16 cellular contexts compared by ENCODE assay signal in the genomic region with DNA sequence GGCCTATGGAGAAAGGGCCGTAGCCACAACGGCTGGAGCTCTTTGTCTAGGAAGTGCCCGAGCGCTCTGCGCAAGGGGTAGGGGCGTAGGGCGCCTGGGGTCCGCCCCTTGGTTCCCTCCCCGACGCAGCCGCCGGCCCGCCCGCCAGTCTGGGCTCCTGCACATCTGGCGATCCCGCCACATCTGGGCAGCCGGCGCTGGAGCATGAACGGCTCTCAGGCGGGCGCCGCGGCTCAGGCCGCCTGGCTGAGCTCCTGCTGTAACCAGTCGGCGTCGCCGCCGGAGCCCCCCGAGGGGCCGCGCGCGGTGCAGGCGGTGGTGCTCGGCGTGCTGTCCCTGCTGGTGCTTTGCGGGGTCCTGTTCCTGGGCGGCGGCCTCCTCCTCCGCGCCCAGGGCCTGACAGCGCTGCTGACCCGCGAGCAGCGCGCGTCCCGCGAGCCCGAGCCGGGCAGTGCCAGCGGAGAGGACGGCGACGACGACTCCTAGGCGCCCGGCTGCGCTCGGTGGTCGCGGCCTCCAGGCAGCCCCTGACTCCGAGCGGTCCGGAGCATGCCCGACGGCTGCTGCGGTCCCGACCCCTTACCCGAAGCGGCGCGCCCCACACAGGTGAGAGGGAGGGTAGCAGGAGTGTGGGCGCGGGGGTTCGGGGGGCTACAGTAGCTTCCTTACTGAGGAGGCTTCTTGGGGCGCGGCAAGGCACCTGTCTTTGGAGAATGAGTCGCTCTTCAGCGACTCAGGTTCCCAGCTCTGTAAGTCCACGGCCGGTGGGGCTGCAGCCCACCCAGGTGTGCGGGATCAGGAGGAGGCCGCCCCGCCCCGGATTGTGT. TPM values are rescaled to one million over a fixed set of nuclear protein-coding genes. Genes with fewer than 3 reads are reported as not detected.
DNase-seq lines count a peak whose midpoint lies in the region; ATAC-seq and TF ChIP-seq lines count a peak whose summit lies in the region.
"Had no signal": no experiment of that assay in that cellular context is flagged by ENCODE, and none has a peak within 500 bp of the region (broad histone marks: within the 10 kb centered on the region; RNA-seq: fewer than 3 reads in every experiment).

Gene SMIM41 (plus strand): TSS at position 129 of the 827 bp plus-strand sequence. CDS start 76 bp downstream, at position 205.

- no peak for TF ChIP-seq POLR2A in heart left ventricle (IDR thresholded peaks at IDR 0.05)

- H3K27me3 ChIP-seq in heart left ventricle: no peaks in the 10 kb centered on the region

- H3K27me3 Mint-ChIP-seq in neural crest cell (ENCODE audit: low read depth): no peaks in the 10 kb centered on the region
- H3K27me3 Mint-ChIP-seq: activated CD4-positive, alpha-beta T cell treated with anti-CD3 and anti-CD28 coated beads for 36 hours; IgD-negative memory B cell had no signal

- H3K4me3 Mint-ChIP-seq in neural crest cell: no peak within 1 kb of the TSS
- H3K4me3 Mint-ChIP-seq: activated CD4-positive, alpha-beta T cell treated with anti-CD3 and anti-CD28 coated beads for 36 hours; immature natural killer cell had no signal

- peaks cover 6 to 40% (median 31%) of the 10 kb centered on the region in 12 donors for H3K4me1 ChIP-seq in heart left ventricle
- no peaks in the 10 kb centered on the region for H3K4me1 ChIP-seq in urinary bladder (ENCODE audit: insufficient read depth)

- POLR2A ChIA-PET in HEK293T (lab: Yijun Ruan, JAX): interaction anchor here (1.7 kb wide), 1 partner anchor 48 kb away, joined by 7 read pairs; no protein-coding TSS in a partner anchor

- H3K27ac Mint-ChIP-seq in neural crest cell (ENCODE audit: unreplicated experiment): peak within 1 kb of the TSS; percentile 43
- H3K27ac Mint-ChIP-seq: activated CD4-positive, alpha-beta T cell treated with anti-CD3 and anti-CD28 coated beads for 36 hours had no signal

- whole genome bisulfite sequencing in heart left ventricle, 4 donors: 58 to 78% (median 75%) methylated on average over 28 to 87 of the region's 87 CpGs
- 42% methylated on average over 87 of the region's 87 CpGs for WGBS in urinary bladder

- intact Hi-C loops in Right ventricle myocardium inferior (cut with DNase I) (no loop called here), cardiac septum (cut with DNase I) (loop anchor here (5.0 kb wide), 1 partner anchor 72 kb away; the partner anchor contains the start of gene TAMALIN), heart left ventricle (cut with DNase I) (loop anchor here in 6 of 10 donors (5.0 to 10.0 kb wide), 5 partner anchors 43 to 185 kb away; partner anchors contain the start of genes ACVRL1 (in 1 of the 6) and TAMALIN (in 1 of the 6))

- peak within 1 kb of the TSS in 9 of 12 donors; percentile 15 to 53 (median 40) for H3K4me3 ChIP-seq in heart left ventricle
- peak within 1 kb of the TSS; percentile 11 for H3K4me3 ChIP-seq in urinary bladder (ENCODE audit: low read depth, low read length)
- H3K4me3 ChIP-seq: A549 had no signal

- peaks cover 5% of the 10 kb centered on the region for H3K36me3 Mint-ChIP-seq in neural crest cell (ENCODE audit: low read depth)

- CTCF ChIA-PET in HEK293T (lab: Yijun Ruan, JAX): interaction anchor here (7.3 kb wide), 1 partner anchor 54 kb away, joined by 93 read pairs; no protein-coding TSS in a partner anchor

- H3K4me1 Mint-ChIP-seq in neural crest cell: peaks cover 18% of the 10 kb centered on the region

- DNase-seq in Right ventricle myocardium inferior (ENCODE audit: missing footprints) (no peak), cardiac septum (ENCODE audit: low spot score) (no peak), heart left ventricle (peak in 1 of 5 donors; percentile 62), neural crest cell (ENCODE audit: low read depth, low spot score) (no peak), medulla oblongata (ENCODE audit: extremely low spot score) (no peak), HEK293T (ENCODE audit: extremely low spot score) (no peak)
- no peak for DNase-seq in activated CD8-positive, alpha-beta memory T cell treated with anti-CD3 and anti-CD28 coated beads, Interleukin-2, amount 50 U/mL, for 48 hours
- DNase-seq: activated CD4-positive, alpha-beta T cell treated with anti-CD3 and anti-CD28 coated beads for 36 hours; activated T-cell treated with anti-CD3 and anti-CD28 coated beads, Interleukin-2, amount 50 U/mL, for 48 hours; anterior cingulate cortex; immature natural killer cell; NCI-H1417 treated with DMSO at 0.1 percent for 48 hours; substantia nigra had no signal

- H3K27ac ChIP-seq in heart left ventricle (peak within 1 kb of the TSS in 8 of 12 donors; percentile 46 to 89 (median 74)), urinary bladder (ENCODE audit: low read depth) (peak within 1 kb of the TSS; percentile 47)
- H3K27ac ChIP-seq: A549 had no signal

- H3K9me3 Mint-ChIP-seq in neural crest cell: no peaks in the 10 kb centered on the region
- H3K9me3 Mint-ChIP-seq: IgD-negative memory B cell, immature natural killer cell had no signal

- H3K36me3 ChIP-seq in heart left ventricle (peaks cover 0 to 43% (median 34%) of the 10 kb centered on the region in 9 donors), urinary bladder (ENCODE audit: insufficient read depth) (peaks cover 2% of the 10 kb centered on the region)

- no peaks in the 10 kb centered on the region for H3K9me3 ChIP-seq in heart left ventricle
- H3K9me3 ChIP-seq: A549 had no signal

- ATAC-seq in Right ventricle myocardium inferior (peak; percentile 18), heart left ventricle (peak in 2 of 4 donors; percentile 16 to 20)
- ATAC-seq: activated CD4-positive, alpha-beta T cell treated with anti-CD3 and anti-CD28 coated beads for 36 hours had no signal

- no peak for TF ChIP-seq CTCF in heart left ventricle (IDR thresholded peaks at IDR 0.05)
- no peak for TF ChIP-seq CTCF in neural crest cell (conservative IDR thresholded peaks at IDR 0.05)

TF ChIP-seq in HEK293T, 16 proteins besides CTCF, POLR2A, EP300 and RAD21:
- no peak for TF ChIP-seq FOXA1 (IDR thresholded peaks at IDR 0.05)
- TF ChIP-seq SUZ12 (IDR thresholded peaks at IDR 0.05): no peak
- TF ChIP-seq FOXM1 (IDR thresholded peaks at IDR 0.05; ENCODE audit: borderline replicate concordance): no peak
- no peak for TF ChIP-seq FOXK2 (IDR thresholded peaks at IDR 0.05)
- no peak for TF ChIP-seq SP1 (IDR thresholded peaks at IDR 0.05)
- TF ChIP-seq CTBP1 (IDR thresholded peaks at IDR 0.05; ENCODE audit: borderline replicate concordance): no peak
- no peak for TF ChIP-seq HDGF (IDR thresholded peaks at IDR 0.05; ENCODE audit: borderline replicate concordance)
- no peak for TF ChIP-seq LEF1 (IDR thresholded peaks at IDR 0.05; ENCODE audit: borderline replicate concordance)
- no peak for TF ChIP-seq TARDBP (IDR thresholded peaks at IDR 0.05)
TF ChIP-seq in HEK293T: peak in this region for 0.

RNA-seq across cellular contexts. Expression of gene SMIM41, which starts in this region (rescaled TPM):
- total RNA-seq in Right ventricle myocardium inferior (0.16 TPM), cardiac septum (not detected), heart left ventricle (under 1 TPM in 3 of 9 donors, not detected in 6; 0.29 to 0.52 (median 0.32) TPM), neural crest cell (not detected in 2 replicates), urinary bladder (3.4 TPM)
- polyA plus RNA-seq in heart left ventricle (under 1 TPM; 0.08 to 0.65 TPM), urinary bladder (5.5 TPM)
- total RNA-seq: activated CD4-positive, alpha-beta T cell treated with anti-CD3 and anti-CD28 coated beads for 36 hours had no signal
- polyA plus RNA-seq: A549, IgD-negative memory B cell, immature natural killer cell had no signal

Comparison
In these comparisons a context has a peak if more than half of its experiments do, and no peak if none do; other contexts are left out.
1. Peak in ATAC-seq in Right ventricle myocardium inferior; RNA of the gene not detected or under 1 TPM.